ENCODE assay signal across 1 cellular context in genomic region chr5:159332800-159333563, GRCh38.
TF ChIP-seq lines count a peak whose summit lies in the region.

No MANE protein-coding gene starts in this region.

TF ChIP-seq in GM12878, 131 proteins besides CTCF, POLR2A, EP300 and RAD21 (continued from another document):
- TF ChIP-seq ZBTB40 (IDR thresholded peaks at IDR 0.05; ENCODE audit: borderline replicate concordance) (no peak), MEF2A (IDR thresholded peaks at IDR 0.05; ENCODE audit: insufficient read depth, low read depth, low read length) (peak; percentile 77), STAT3 (IDR thresholded peaks at IDR 0.05; ENCODE audit: low read depth, low read length) (no peak), TARDBP (IDR thresholded peaks at IDR 0.05; ENCODE audit: borderline replicate concordance) (no peak), POU2F2 (IDR thresholded peaks at IDR 0.05; ENCODE audit: borderline replicate concordance, low read depth, low read length) (no peak), ZNF384 (IDR thresholded peaks at IDR 0.05; ENCODE audit: borderline replicate concordance, low read depth, low read length) (no peak), RELB (IDR thresholded peaks at IDR 0.05; ENCODE audit: low read depth) (0 out of 2 replicates have a peak, but pooled peaks have one; percentile 33), IKZF1 (conservative IDR thresholded peaks at IDR 0.05) (peak; percentile 59), CHD4 (IDR thresholded peaks at IDR 0.05) (no peak), NR2C1 (IDR thresholded peaks at IDR 0.05) (no peak), SIX5 (IDR thresholded peaks at IDR 0.05; ENCODE audit: low read depth, low read length, severe bottlenecking) (no peak), KAT2A (conservative IDR thresholded peaks at IDR 0.05; ENCODE audit: control insufficient read depth, low read depth, low read length) (no peak), PRDM15 (CRISPR knock-in tag; IDR thresholded peaks at IDR 0.05) (no peak), EGR1 (IDR thresholded peaks at IDR 0.05; ENCODE audit: borderline replicate concordance in 1 of 2, low read depth in 2 of 2, low read length in 2 of 2) (no peak), MLLT1 (IDR thresholded peaks at IDR 0.05) (no peak), EZH2 (IDR thresholded peaks at IDR 0.05; ENCODE audit: borderline replicate concordance, control insufficient read depth, low read depth, low read length) (no peak), RUNX3 (IDR thresholded peaks at IDR 0.05; ENCODE audit: low read length) (peak; percentile 13; the same call in 1 of the 2 replicates), JUNB (IDR thresholded peaks at IDR 0.05) (0 out of 2 replicates have a peak, but pooled peaks have one; percentile 10), MEF2B (IDR thresholded peaks at IDR 0.05; ENCODE audit: partially characterized antibody, poor library complexity, severe bottlenecking) (peak; percentile 94), DPF2 (IDR thresholded peaks at IDR 0.05) (peak; percentile 60; the same call in 1 of the 2 replicates)
TF ChIP-seq in GM12878: peak in this region for 10.
